ENCODE assay signal across 1 cellular context in the genomic region with DNA sequence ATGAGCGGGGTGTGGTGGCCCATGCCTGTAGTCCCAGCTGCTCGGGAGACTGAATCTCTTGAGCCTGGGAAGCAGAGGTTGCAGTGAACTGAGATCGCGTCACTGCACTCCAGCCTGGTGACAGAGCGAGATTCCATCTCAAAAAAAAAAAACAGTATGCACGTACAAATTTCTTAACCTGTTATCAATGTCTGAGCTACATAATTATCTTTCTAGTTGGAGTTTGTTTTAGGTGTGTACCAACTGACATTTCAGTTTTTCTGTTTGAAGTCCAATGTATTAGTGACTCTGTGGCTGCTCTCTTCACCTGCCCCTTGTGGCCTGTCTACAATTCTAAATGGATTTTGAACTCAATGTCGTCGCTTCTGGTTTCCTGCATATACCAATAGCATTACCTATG.
TF ChIP-seq lines count a peak whose summit lies in the region.

No MANE protein-coding gene starts in this region.

TF ChIP-seq in HepG2, 621 proteins besides CTCF, POLR2A, EP300 and RAD21 (continued from another document):
- TF ChIP-seq, protein P1, sequence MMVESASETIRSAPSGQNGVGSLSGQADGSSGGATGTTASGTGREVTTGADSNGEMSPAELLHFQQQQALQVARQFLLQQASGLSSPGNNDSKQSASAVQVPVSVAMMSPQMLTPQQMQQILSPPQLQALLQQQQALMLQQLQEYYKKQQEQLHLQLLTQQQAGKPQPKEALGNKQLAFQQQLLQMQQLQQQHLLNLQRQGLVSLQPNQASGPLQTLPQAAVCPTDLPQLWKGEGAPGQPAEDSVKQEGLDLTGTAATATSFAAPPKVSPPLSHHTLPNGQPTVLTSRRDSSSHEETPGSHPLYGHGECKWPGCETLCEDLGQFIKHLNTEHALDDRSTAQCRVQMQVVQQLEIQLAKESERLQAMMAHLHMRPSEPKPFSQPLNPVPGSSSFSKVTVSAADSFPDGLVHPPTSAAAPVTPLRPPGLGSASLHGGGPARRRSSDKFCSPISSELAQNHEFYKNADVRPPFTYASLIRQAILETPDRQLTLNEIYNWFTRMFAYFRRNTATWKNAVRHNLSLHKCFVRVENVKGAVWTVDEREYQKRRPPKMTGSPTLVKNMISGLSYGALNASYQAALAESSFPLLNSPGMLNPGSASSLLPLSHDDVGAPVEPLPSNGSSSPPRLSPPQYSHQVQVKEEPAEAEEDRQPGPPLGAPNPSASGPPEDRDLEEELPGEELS (CRISPR knock-in tag; IDR thresholded peaks at IDR 0.05): 0 out of 2 replicates have a peak, but pooled peaks have one; percentile 21
- TF ChIP-seq ZMYM4 (CRISPR knock-in tag; IDR thresholded peaks at IDR 0.05): peak; percentile 59; the same call in 1 of the 2 replicates
- TF ChIP-seq ZNF335 (CRISPR knock-in tag; IDR thresholded peaks at IDR 0.05): no peak
- 0 out of 2 replicates have a peak, but pooled peaks have one; percentile 31 for TF ChIP-seq ZNF543 (CRISPR knock-in tag; IDR thresholded peaks at IDR 0.05)
- TF ChIP-seq HNF4G (IDR thresholded peaks at IDR 0.05; ENCODE audit: borderline replicate concordance, low read depth, low read length): peak; percentile 70
- no peak for TF ChIP-seq HNF4G (CRISPR knock-in tag; IDR thresholded peaks at IDR 0.05; ENCODE audit: borderline replicate concordance, low read depth)
- no peak for TF ChIP-seq ZNF333 (CRISPR knock-in tag; IDR thresholded peaks at IDR 0.05; ENCODE audit: borderline replicate concordance)
- no peak for TF ChIP-seq DR1 (CRISPR knock-in tag; IDR thresholded peaks at IDR 0.05)
- peak; percentile 35; the same call in 1 of the 2 replicates for TF ChIP-seq RARA (CRISPR knock-in tag; IDR thresholded peaks at IDR 0.05)
- TF ChIP-seq CBFB (CRISPR knock-in tag; IDR thresholded peaks at IDR 0.05): no peak
- TF ChIP-seq ATF1 (CRISPR knock-in tag; IDR thresholded peaks at IDR 0.05): 0 out of 2 replicates have a peak, but pooled peaks have one; percentile 43
- TF ChIP-seq CREM (IDR thresholded peaks at IDR 0.05): peak; percentile 64; the same call in 1 of the 2 replicates
- no peak for TF ChIP-seq CREM (CRISPR knock-in tag; IDR thresholded peaks at IDR 0.05)
- TF ChIP-seq NR2F1 (CRISPR knock-in tag; IDR thresholded peaks at IDR 0.05): peak in 1 of 2 experiments; percentile 40; a peak in 1 of 4 replicates
- TF ChIP-seq POGZ (CRISPR knock-in tag; IDR thresholded peaks at IDR 0.05): peak; percentile 29; the same call in 1 of the 2 replicates
- no peak for TF ChIP-seq SNAPC2 (CRISPR knock-in tag; IDR thresholded peaks at IDR 0.05)
- TF ChIP-seq FOXA1 (IDR thresholded peaks at IDR 0.05): peak; percentile 38; the same call in 1 of the 2 replicates
- no peak for TF ChIP-seq FOXA1 (CRISPR knock-in tag; IDR thresholded peaks at IDR 0.05)
- peak; percentile 42 for TF ChIP-seq CREB1 (IDR thresholded peaks at IDR 0.05)
- no peak; the same call in 1 of the 2 replicates for TF ChIP-seq CREB1 (CRISPR knock-in tag; IDR thresholded peaks at IDR 0.05)
- no peak for TF ChIP-seq THAP11 (CRISPR knock-in tag; IDR thresholded peaks at IDR 0.05)
- no peak for TF ChIP-seq ZNF232 (CRISPR knock-in tag; IDR thresholded peaks at IDR 0.05; ENCODE audit: borderline replicate concordance)
- TF ChIP-seq SKI (IDR thresholded peaks at IDR 0.05; ENCODE audit: partially characterized antibody): peak; percentile 72
- TF ChIP-seq PPARG (CRISPR knock-in tag; conservative IDR thresholded peaks at IDR 0.05): 0 out of 2 replicates have a peak, but pooled peaks have one; percentile 19
- TF ChIP-seq, protein P2, sequence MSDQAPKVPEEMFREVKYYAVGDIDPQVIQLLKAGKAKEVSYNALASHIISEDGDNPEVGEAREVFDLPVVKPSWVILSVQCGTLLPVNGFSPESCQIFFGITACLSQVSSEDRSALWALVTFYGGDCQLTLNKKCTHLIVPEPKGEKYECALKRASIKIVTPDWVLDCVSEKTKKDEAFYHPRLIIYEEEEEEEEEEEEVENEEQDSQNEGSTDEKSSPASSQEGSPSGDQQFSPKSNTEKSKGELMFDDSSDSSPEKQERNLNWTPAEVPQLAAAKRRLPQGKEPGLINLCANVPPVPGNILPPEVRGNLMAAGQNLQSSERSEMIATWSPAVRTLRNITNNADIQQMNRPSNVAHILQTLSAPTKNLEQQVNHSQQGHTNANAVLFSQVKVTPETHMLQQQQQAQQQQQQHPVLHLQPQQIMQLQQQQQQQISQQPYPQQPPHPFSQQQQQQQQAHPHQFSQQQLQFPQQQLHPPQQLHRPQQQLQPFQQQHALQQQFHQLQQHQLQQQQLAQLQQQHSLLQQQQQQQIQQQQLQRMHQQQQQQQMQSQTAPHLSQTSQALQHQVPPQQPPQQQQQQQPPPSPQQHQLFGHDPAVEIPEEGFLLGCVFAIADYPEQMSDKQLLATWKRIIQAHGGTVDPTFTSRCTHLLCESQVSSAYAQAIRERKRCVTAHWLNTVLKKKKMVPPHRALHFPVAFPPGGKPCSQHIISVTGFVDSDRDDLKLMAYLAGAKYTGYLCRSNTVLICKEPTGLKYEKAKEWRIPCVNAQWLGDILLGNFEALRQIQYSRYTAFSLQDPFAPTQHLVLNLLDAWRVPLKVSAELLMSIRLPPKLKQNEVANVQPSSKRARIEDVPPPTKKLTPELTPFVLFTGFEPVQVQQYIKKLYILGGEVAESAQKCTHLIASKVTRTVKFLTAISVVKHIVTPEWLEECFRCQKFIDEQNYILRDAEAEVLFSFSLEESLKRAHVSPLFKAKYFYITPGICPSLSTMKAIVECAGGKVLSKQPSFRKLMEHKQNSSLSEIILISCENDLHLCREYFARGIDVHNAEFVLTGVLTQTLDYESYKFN (CRISPR knock-in tag; conservative IDR thresholded peaks at IDR 0.05): peak; percentile 82
- TF ChIP-seq HMG20A (CRISPR knock-in tag; IDR thresholded peaks at IDR 0.05; ENCODE audit: borderline replicate concordance): peak; percentile 34; the same call in 1 of the 2 replicates
- TF ChIP-seq NCOA2 (CRISPR knock-in tag; IDR thresholded peaks at IDR 0.05): peak; percentile 23; the same call in 1 of the 2 replicates
- peak; percentile 24; the same call in 1 of the 2 replicates for TF ChIP-seq SOX5 (CRISPR knock-in tag; IDR thresholded peaks at IDR 0.05; ENCODE audit: borderline replicate concordance)
- TF ChIP-seq TCF7 (IDR thresholded peaks at IDR 0.05; ENCODE audit: low read depth): peak; percentile 70
